9 cellular contexts compared by ENCODE assay signal in the genomic region with DNA sequence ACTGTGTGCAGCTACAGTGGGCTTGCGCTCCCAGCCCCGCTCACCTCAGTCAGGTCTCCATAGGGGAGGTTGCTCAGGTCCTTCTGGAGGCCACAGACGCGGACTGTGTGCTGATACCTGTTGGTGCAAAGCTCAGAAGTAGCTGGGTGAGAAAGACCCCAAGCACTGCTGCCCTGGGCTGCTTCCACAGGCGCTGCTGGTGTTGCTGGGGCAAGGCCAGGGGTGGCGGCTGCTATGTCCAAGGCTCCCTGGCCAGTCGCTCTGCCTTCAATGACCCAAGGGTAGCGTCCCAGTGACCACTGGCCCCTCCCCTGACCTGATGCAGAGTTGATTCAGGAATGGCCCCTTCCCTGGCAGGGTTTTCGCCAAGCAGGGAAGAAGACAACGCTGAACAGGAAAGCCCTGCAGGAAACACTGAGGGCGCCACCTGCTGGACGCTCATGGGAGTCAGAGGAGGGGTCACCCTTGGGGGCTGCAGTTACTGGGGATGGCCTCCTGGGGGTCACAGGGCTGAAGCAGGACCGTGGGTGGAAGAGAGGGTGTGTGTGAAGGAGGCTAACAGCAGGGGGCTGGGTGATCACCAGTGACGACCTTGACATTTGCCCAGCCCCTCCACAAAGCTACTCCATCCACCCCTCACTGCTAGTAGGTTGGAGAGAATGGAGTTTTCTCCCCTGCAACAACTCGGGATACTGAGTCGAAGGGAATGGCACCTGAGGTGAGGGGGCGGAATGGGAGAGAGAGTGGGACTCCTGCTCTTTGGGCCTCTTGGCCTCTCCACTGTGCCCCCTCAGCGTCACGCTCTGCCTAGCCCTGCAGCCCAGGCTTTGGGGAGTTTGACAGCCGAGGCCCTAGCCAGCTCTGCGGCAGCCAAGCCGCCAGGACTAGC. TPM values are rescaled to one million over a fixed set of nuclear protein-coding genes. Genes with fewer than 3 reads are reported as not detected.
DNase-seq lines count a peak whose midpoint lies in the region; ATAC-seq and TF ChIP-seq lines count a peak whose summit lies in the region.
"Had no signal": no experiment of that assay in that cellular context is flagged by ENCODE, and none has a peak within 500 bp of the region (broad histone marks: within the 10 kb centered on the region; RNA-seq: fewer than 3 reads in every experiment).

No MANE protein-coding gene starts in this region.

- DNase-seq in 8988T: peak; percentile 94
- peak in 2 of 3 donors; percentile 26 to 56 for DNase-seq in Peyer's patch
- peak; percentile 23 for DNase-seq in activated T-helper 1 cell treated with Interleukin-2 at 50 U/mL for 16 hours (ENCODE audit: low read depth)
- DNase-seq in left ventricle myocardium inferior: peak; percentile 26
- peak; percentile 76 for DNase-seq in stimulated activated CD4-positive, alpha-beta T cell treated with anti-CD3 and anti-CD28 coated beads, Interleukin-15, amount 100 ng/mL, for 24 hours

- H3K9me3 ChIP-seq in Peyer's patch (no peaks in the 10 kb centered on the region), left ventricle myocardium inferior (replicated peaks) (no peaks in the 10 kb centered on the region)

- H3K4me1 ChIP-seq in Peyer's patch: no peaks in the 10 kb centered on the region
- H3K4me1 ChIP-seq in left ventricle myocardium inferior: peaks cover 14% of the 10 kb centered on the region

- no peaks in the 10 kb centered on the region for H3K27me3 ChIP-seq in Peyer's patch
- H3K27me3 ChIP-seq in left ventricle myocardium inferior (ENCODE audit: low read depth): no peaks in the 10 kb centered on the region

- H3K4me3 ChIP-seq in Peyer's patch (no peak overlapping the region), left ventricle myocardium inferior (no peak overlapping the region)

- H3K27ac ChIP-seq in Peyer's patch (no peak overlapping the region), left ventricle myocardium inferior (replicated peaks) (no peak overlapping the region)

- peak; percentile 83 for ATAC-seq in HG03103 (IDR thresholded peaks at IDR 0.05; ENCODE audit: low read depth, unreplicated experiment)
- no peak for ATAC-seq in HG03469 (IDR thresholded peaks at IDR 0.05; ENCODE audit: unreplicated experiment)

- TF ChIP-seq CTCF in GM12873 (IDR thresholded peaks at IDR 0.05; ENCODE audit: insufficient read depth, low read depth, low read length, missing control alignments) (peak; percentile 97), Peyer's patch (IDR thresholded peaks at IDR 0.05) (peak in 5 of 6 experiments; percentile 20 to 47 (median 35)), left ventricle myocardium inferior (IDR thresholded peaks at IDR 0.05; ENCODE audit: borderline replicate concordance) (peak; percentile 68)

- H3K36me3 ChIP-seq in Peyer's patch (no peaks in the 10 kb centered on the region), left ventricle myocardium inferior (no peaks in the 10 kb centered on the region)

- TF ChIP-seq POLR2A in Peyer's patch (IDR thresholded peaks at IDR 0.05): no peak

- intact Hi-C loops in left ventricle myocardium inferior (cut with micrococcal nuclease): no loop called here

RNA-seq across cellular contexts. Expression of a gene that starts 38.3 kb away (rescaled TPM):
- total RNA-seq in Peyer's patch: not detected
- total RNA-seq in left ventricle myocardium inferior: not detected
- total RNA-seq: pulmonary artery endothelial cell had no signal

Comparison
In these comparisons a context has a peak if more than half of its experiments do, and no peak if none do; other contexts are left out.
1. DNase-seq: peak in every context shown above with its lines; median percentile 94 in 8988T; 76 in stimulated activated CD4-positive, alpha-beta T cell treated with anti-CD3 and anti-CD28 coated beads, Interleukin-15, amount 100 ng/mL, for 24 hours; 41 in Peyer's patch; 26 in left ventricle myocardium inferior; 23 in activated T-helper 1 cell treated with Interleukin-2 at 50 U/mL for 16 hours.
2. CTCF ChIP-seq: peak in every context shown above with its lines; median percentile 97 in GM12873; 68 in left ventricle myocardium inferior; 35 in Peyer's patch.